ENCODE assay signal across 9 cellular contexts in the genomic region with DNA sequence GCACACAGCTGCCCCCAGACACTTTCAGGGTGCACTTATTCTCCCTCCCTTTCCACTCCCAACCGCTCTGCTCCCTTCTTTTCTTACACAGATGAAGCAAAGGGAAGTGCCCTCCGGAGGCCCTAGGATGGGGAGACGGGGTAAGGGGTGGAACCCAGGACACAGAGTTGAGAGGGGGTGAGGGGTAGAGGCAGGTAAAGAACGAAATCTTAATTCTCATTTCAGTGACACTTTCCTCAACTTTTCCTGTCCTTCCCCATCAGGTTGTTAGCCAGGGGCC. TPM values are rescaled to one million over a fixed set of nuclear protein-coding genes. Genes with fewer than 3 reads are reported as not detected.
A peak's percentile ranks its signal among the peaks of the same experiment; 100 is the strongest.
DNase-seq lines count a peak whose midpoint lies in the region; ATAC-seq and TF ChIP-seq lines count a peak whose summit lies in the region.
"Had no signal": no experiment of that assay in that cellular context is flagged by ENCODE, and none has a peak within 500 bp of the region (broad histone marks: within the 10 kb centered on the region; RNA-seq: fewer than 3 reads in every experiment).

No MANE protein-coding gene starts in this region.

- no peaks in the 10 kb centered on the region for H3K36me3 ChIP-seq in transverse colon

- in situ Hi-C loops in transverse colon (cut with MboI; ENCODE audit: low pct_ligation_motif_present in 1 of 4, low pct_unique_long_range_greater_than_20kb in 1 of 4, low sequenced_read_pairs in 3 of 4), result loop anchor here in 2 of 4 donors (10.0 to 25.0 kb wide), 2 partner anchors 88 to 100 kb away; partner anchors contain the start of gene VPS45 (in 1 of the 2)

- H3K27ac Mint-ChIP-seq in activated CD4-positive, alpha-beta T cell treated with anti-CD3 and anti-CD28 coated beads, Interleukin-2, amount 10 ng/mL, durations not matched to agents 24 days and 14 days, result peak overlapping the region; percentile 31
- H3K27ac Mint-ChIP-seq in mesothelial cell of epicardium, result peak overlapping the region; percentile 99

- no peak for TF ChIP-seq POLR2A in transverse colon (IDR thresholded peaks at IDR 0.05)

- H3K36me3 Mint-ChIP-seq in activated CD4-positive, alpha-beta T cell treated with anti-CD3 and anti-CD28 coated beads, Interleukin-2, amount 10 ng/mL, durations not matched to agents 24 days and 14 days (ENCODE audit: low read depth), result peaks cover 22% of the 10 kb centered on the region
- peaks cover 18% of the 10 kb centered on the region for H3K36me3 Mint-ChIP-seq in mesothelial cell of epicardium
- peaks cover 15% of the 10 kb centered on the region for H3K36me3 Mint-ChIP-seq in activated T-cell treated with anti-CD3 and anti-CD28 coated beads, Interleukin-2, amount 50 U/mL, for 4 hours (ENCODE audit: insufficient read depth)

- H3K9me3 ChIP-seq in transverse colon, result no peaks in the 10 kb centered on the region

- no peak for TF ChIP-seq EP300 in transverse colon (IDR thresholded peaks at IDR 0.05; ENCODE audit: low read depth)

- H3K4me1 Mint-ChIP-seq in activated CD4-positive, alpha-beta T cell treated with anti-CD3 and anti-CD28 coated beads, Interleukin-2, amount 10 ng/mL, durations not matched to agents 24 days and 14 days, result peaks cover 48% of the 10 kb centered on the region
- peaks cover 43% of the 10 kb centered on the region for H3K4me1 Mint-ChIP-seq in mesothelial cell of epicardium
- peaks cover 65% of the 10 kb centered on the region for H3K4me1 Mint-ChIP-seq in activated T-cell treated with anti-CD3 and anti-CD28 coated beads, Interleukin-2, amount 50 U/mL, for 4 hours (ENCODE audit: low read depth)

- ATAC-seq in activated T-cell treated with anti-CD3 and anti-CD28 coated beads, Interleukin-2, amount 50 U/mL, for 4 hours, result no peak

- peaks cover 4% of the 10 kb centered on the region for H3K27me3 Mint-ChIP-seq in activated CD4-positive, alpha-beta T cell treated with anti-CD3 and anti-CD28 coated beads, Interleukin-2, amount 10 ng/mL, durations not matched to agents 24 days and 14 days
- H3K27me3 Mint-ChIP-seq in mesothelial cell of epicardium (ENCODE audit: low read depth), result no peaks in the 10 kb centered on the region
- H3K27me3 Mint-ChIP-seq in activated T-cell treated with anti-CD3 and anti-CD28 coated beads, Interleukin-2, amount 50 U/mL, for 4 hours (ENCODE audit: low read depth), result no peaks in the 10 kb centered on the region

- peaks cover 33 to 75% (median 47%) of the 10 kb centered on the region in 4 donors for H3K4me1 ChIP-seq in transverse colon

- peak overlapping the region; percentile 3 for H3K4me3 Mint-ChIP-seq in activated CD4-positive, alpha-beta T cell treated with anti-CD3 and anti-CD28 coated beads, Interleukin-2, amount 10 ng/mL, durations not matched to agents 24 days and 14 days
- peak overlapping the region; percentile 60 for H3K4me3 Mint-ChIP-seq in mesothelial cell of epicardium
- H3K4me3 Mint-ChIP-seq in activated T-cell treated with anti-CD3 and anti-CD28 coated beads, Interleukin-2, amount 50 U/mL, for 4 hours, result no peak overlapping the region

- H3K27ac ChIP-seq in dorsolateral prefrontal cortex (peak overlapping the region in 58 of 59 donors; percentile 29 to 97 (median 89)), transverse colon (peak overlapping the region; percentile 92 to 96 (median 94))

- no peaks in the 10 kb centered on the region for H3K27me3 ChIP-seq in dorsolateral prefrontal cortex
- H3K27me3 ChIP-seq in transverse colon, result no peaks in the 10 kb centered on the region

- WGBS in transverse colon (ENCODE audit: low coverage in 1 of 2), 2 donors, result 57 to 58% methylated on average over 2 to 4 of the region's 4 CpGs

- no peak for DNase-seq in activated CD4-positive, alpha-beta T cell treated with anti-CD3 and anti-CD28 coated beads, Interleukin-2, amount 10 ng/mL, durations not matched to agents 24 days and 14 days
- no peak for DNase-seq in activated CD4-positive, alpha-beta T cell treated with anti-CD3 and anti-CD28 coated beads, Interleukin-2, amount 50 U/mL, for 1 hour
- no peak for DNase-seq in dorsolateral prefrontal cortex
- DNase-seq in mesothelial cell of epicardium (ENCODE audit: low spot score in 2 of 2, unreplicated experiment in 2 of 2), result no peak
- no peak for DNase-seq in transverse colon
- no peak for DNase-seq in 8988T
- no peak for DNase-seq in EL
- no peak for DNase-seq in activated T-cell treated with anti-CD3 and anti-CD28 coated beads, Interleukin-2, amount 50 U/mL, for 4 hours
- DNase-seq: ACHN had no signal

- no peaks in the 10 kb centered on the region for H3K9me3 Mint-ChIP-seq in activated CD4-positive, alpha-beta T cell treated with anti-CD3 and anti-CD28 coated beads, Interleukin-2, amount 10 ng/mL, durations not matched to agents 24 days and 14 days
- H3K9me3 Mint-ChIP-seq in mesothelial cell of epicardium, result no peaks in the 10 kb centered on the region
- no peaks in the 10 kb centered on the region for H3K9me3 Mint-ChIP-seq in activated T-cell treated with anti-CD3 and anti-CD28 coated beads, Interleukin-2, amount 50 U/mL, for 4 hours

- intact Hi-C loops in activated CD4-positive, alpha-beta T cell treated with anti-CD3 and anti-CD28 coated beads, Interleukin-2, amount 10 ng/mL, durations not matched to agents 24 days and 14 days (cut with micrococcal nuclease), result loop anchor here (10.0 kb wide), 2 partner anchors 198 to 268 kb away; partner anchors contain the start of gene BOLA1
- intact Hi-C loops in dorsolateral prefrontal cortex (cut with DNase I), result no loop called here
- intact Hi-C loops in transverse colon (cut with DNase I; ENCODE audit: low total_unique reads), result no loop called here

- TF ChIP-seq CTCF in dorsolateral prefrontal cortex (IDR thresholded peaks at IDR 0.05 in 54 of 56, conservative IDR thresholded peaks at IDR 0.05 in 2 of 56; ENCODE audit: low read depth in 1 of 56, partially characterized antibody in 56 of 56) (no peak), mesothelial cell of epicardium (IDR thresholded peaks at IDR 0.05; ENCODE audit: unreplicated experiment) (no peak), transverse colon (IDR thresholded peaks at IDR 0.05) (no peak)

- H3K4me3 ChIP-seq in dorsolateral prefrontal cortex (peak overlapping the region in 47 of 59 donors; percentile 6 to 59 (median 39)), transverse colon (peak overlapping the region in 1 of 4 donors; percentile 35)

RNA-seq across cellular contexts. Expression of gene PLEKHO1, which starts 12.8 kb away (rescaled TPM):
- total RNA-seq in activated CD4-positive, alpha-beta T cell treated with anti-CD3 and anti-CD28 coated beads, Interleukin-2, amount 10 ng/mL, durations not matched to agents 24 days and 14 days, result 25.2 and 26.4 TPM in 2 replicates
- total RNA-seq in dorsolateral prefrontal cortex, result 100 to 1,000 TPM in 1 of 120 experiments, 10 to 100 TPM in 119; 30.1 to 103 (median 57.3) TPM
- total RNA-seq in mesothelial cell of epicardium, result 80.1 to 84.5 TPM (median 81.8 TPM) in 3 replicates
- total RNA-seq in transverse colon, result 10 to 100 TPM; 35.9 to 76.3 (median 49.7) TPM
- 10 to 100 TPM; 16.6 to 20.9 (median 17.7) TPM for total RNA-seq in activated T-cell treated with anti-CD3 and anti-CD28 coated beads, Interleukin-2, amount 50 U/mL, for 4 hours
